Comparison of ENCODE assay signal across 21 cellular contexts in the genomic region with DNA sequence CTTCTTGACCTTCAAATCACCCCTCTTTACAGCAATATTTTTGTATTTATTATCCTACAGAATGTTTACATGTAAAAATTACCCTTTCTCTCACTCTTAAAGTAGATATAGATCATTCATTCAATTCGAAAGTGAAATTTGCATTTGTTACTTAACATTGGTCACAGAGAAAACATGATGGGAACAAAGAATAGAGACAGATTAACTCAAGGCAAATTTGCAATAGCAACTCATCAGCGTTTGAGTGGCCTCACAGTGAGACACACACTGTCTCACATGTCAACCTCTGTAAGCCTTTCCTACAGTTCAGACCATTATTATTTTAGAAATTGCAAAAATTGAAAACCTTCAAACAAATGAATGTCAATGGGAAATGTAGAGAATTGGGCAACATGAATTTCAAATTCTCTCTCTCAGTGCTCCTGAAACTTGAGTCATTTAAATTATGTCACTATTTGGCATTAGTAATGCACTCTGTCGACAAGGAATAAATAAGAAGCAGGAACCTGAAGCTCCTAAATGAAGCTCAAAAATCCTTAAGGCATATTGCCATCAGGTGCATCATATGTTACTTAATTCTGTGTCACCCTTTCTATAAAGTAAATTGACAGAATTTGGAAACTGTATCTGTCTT.
A peak's percentile ranks its signal among the peaks of the same experiment; 100 is the strongest.
DNase-seq lines count a peak whose midpoint lies in the region; ATAC-seq and TF ChIP-seq lines count a peak whose summit lies in the region.
"Had no signal": no experiment of that assay in that cellular context is flagged by ENCODE, and none has a peak within 500 bp of the region (broad histone marks: within the 10 kb centered on the region; RNA-seq: fewer than 3 reads in every experiment).

No MANE protein-coding gene starts in this region.

- no peak overlapping the region for H3K27ac ChIP-seq in breast epithelium
- H3K27ac ChIP-seq: 22Rv1, Peyer's patch had no signal

- H3K36me3 ChIP-seq in breast epithelium, result no peaks in the 10 kb centered on the region
- H3K36me3 ChIP-seq in adipocyte (ENCODE audit: control insufficient read depth, insufficient read depth, low read length, severe bottlenecking), result no peaks in the 10 kb centered on the region
- H3K36me3 ChIP-seq: Peyer's patch had no signal

- ATAC-seq in HG02973 (IDR thresholded peaks at IDR 0.05; ENCODE audit: unreplicated experiment), result peak; percentile 70
- ATAC-seq: stimulated activated memory B cell treated with anti-CD40 and anti-IgM and Interleukin-4, amounts not matched to agents 10 μg/mL and 1 μg/mL and 100 μg/mL, for 72 hours had no signal

- BruUV-seq in MCF 10A (replicated peaks; lab: Mats Ljungman, UMichigan), result no TSS peak

- DNase-seq in MCF 10A (ENCODE audit: unreplicated experiment), result peak; percentile 6
- no peak for DNase-seq in breast epithelium (ENCODE audit: low spot score in 2 of 2)
- DNase-seq in adipocyte (ENCODE audit: low read depth), result peak; percentile 10
- DNase-seq in NCI-H1105 treated with DMSO at 0.1 percent for 48 hours (lab: John Stamatoyannopoulos, UW), result no peak
- no peak for DNase-seq in MV-4-11 (lab: John Stamatoyannopoulos, UW)
- no peak for DNase-seq in DMS53 (lab: John Stamatoyannopoulos, UW)
- no peak for DNase-seq in activated CD4-positive, CD25-positive, alpha-beta regulatory T cell treated with anti-CD3 and anti-CD28 coated beads, Interleukin-2, amount 50 U/mL, for 72 hours
- DNase-seq: activated CD4-positive, alpha-beta T cell treated with anti-CD3 and anti-CD28 coated beads, Interleukin-2, amount 10 ng/mL, durations not matched to agents 7 days and 5 days; activated CD8-positive, alpha-beta memory T cell treated with anti-CD3 and anti-CD28 coated beads, Interleukin-2, amount 50 U/mL, for 4 hours; activated gamma-delta T cell; amygdala; central memory CD4-positive, alpha-beta T cell; head of caudate nucleus; Kasumi-1; NCI-H1436; Peyer's patch; retina; stimulated activated CD4-positive, alpha-beta T cell treated with anti-CD3 and anti-CD28 coated beads, Interleukin-12 subunit alpha, Interleukin-12 subunit beta, amount 100 ng/mL, for 4 hours had no signal

- peaks cover 6% of the 10 kb centered on the region for H3K36me3 Mint-ChIP-seq in MCF 10A (ENCODE audit: insufficient read depth, unreplicated experiment)
- H3K36me3 Mint-ChIP-seq: stimulated activated memory B cell treated with anti-CD40 and anti-IgM and Interleukin-4, amounts not matched to agents 10 μg/mL and 1 μg/mL and 100 μg/mL, for 72 hours had no signal

- no peaks in the 10 kb centered on the region for H3K27me3 Mint-ChIP-seq in MCF 10A (ENCODE audit: insufficient read depth, unreplicated experiment)
- H3K27me3 Mint-ChIP-seq: activated CD4-positive, alpha-beta T cell treated with anti-CD3 and anti-CD28 coated beads, Interleukin-2, amount 10 ng/mL, durations not matched to agents 7 days and 5 days; stimulated activated memory B cell treated with anti-CD40 and anti-IgM and Interleukin-4, amounts not matched to agents 10 μg/mL and 1 μg/mL and 100 μg/mL, for 72 hours had no signal

- intact Hi-C loops in MCF 10A (cut with micrococcal nuclease) (no loop called here), breast epithelium (cut with DNase I; ENCODE audit: low total_unique reads) (no loop called here)

- TF ChIP-seq POLR2A in breast epithelium (IDR thresholded peaks at IDR 0.05), result no peak

- TF ChIP-seq CTCF in MCF 10A (IDR thresholded peaks at IDR 0.05; ENCODE audit: unreplicated experiment) (no peak), breast epithelium (IDR thresholded peaks at IDR 0.05) (no peak)

- no peaks in the 10 kb centered on the region for H3K9me3 ChIP-seq in breast epithelium
- no peaks in the 10 kb centered on the region for H3K9me3 ChIP-seq in adipocyte (ENCODE audit: control insufficient read depth, low read length)
- H3K9me3 ChIP-seq: Peyer's patch had no signal

- no peak overlapping the region for H3K9ac ChIP-seq in adipocyte (ENCODE audit: low read length)

- no peaks in the 10 kb centered on the region for H3K27me3 ChIP-seq in breast epithelium
- no peaks in the 10 kb centered on the region for H3K27me3 ChIP-seq in adipocyte (replicated peaks; ENCODE audit: control insufficient read depth, insufficient read depth, low read length)
- H3K27me3 ChIP-seq: Peyer's patch had no signal

- H3K4me3 ChIP-seq in breast epithelium (no peak overlapping the region), adipocyte (ENCODE audit: low read length) (no peak overlapping the region)
- H3K4me3 ChIP-seq: Peyer's patch had no signal

- no peak overlapping the region for H3K27ac Mint-ChIP-seq in MCF 10A (ENCODE audit: low read depth, unreplicated experiment)
- H3K27ac Mint-ChIP-seq: activated CD4-positive, alpha-beta T cell treated with anti-CD3 and anti-CD28 coated beads, Interleukin-2, amount 10 ng/mL, durations not matched to agents 7 days and 5 days; stimulated activated memory B cell treated with anti-CD40 and anti-IgM and Interleukin-4, amounts not matched to agents 10 μg/mL and 1 μg/mL and 100 μg/mL, for 72 hours had no signal

- no peak overlapping the region for H3K4me3 Mint-ChIP-seq in MCF 10A (ENCODE audit: unreplicated experiment)
- H3K4me3 Mint-ChIP-seq: activated CD4-positive, alpha-beta T cell treated with anti-CD3 and anti-CD28 coated beads, Interleukin-2, amount 10 ng/mL, durations not matched to agents 7 days and 5 days; stimulated activated memory B cell treated with anti-CD40 and anti-IgM and Interleukin-4, amounts not matched to agents 10 μg/mL and 1 μg/mL and 100 μg/mL, for 72 hours had no signal

- H3K9me3 Mint-ChIP-seq in MCF 10A (ENCODE audit: unreplicated experiment), result no peaks in the 10 kb centered on the region
- H3K9me3 Mint-ChIP-seq: activated CD4-positive, alpha-beta T cell treated with anti-CD3 and anti-CD28 coated beads, Interleukin-2, amount 10 ng/mL, durations not matched to agents 7 days and 5 days; stimulated activated memory B cell treated with anti-CD40 and anti-IgM and Interleukin-4, amounts not matched to agents 10 μg/mL and 1 μg/mL and 100 μg/mL, for 72 hours had no signal

- CTCF ChIA-PET in MCF 10A (lab: Yijun Ruan, JAX), result no interaction called here

- H3K4me1 ChIP-seq in breast epithelium (no peaks in the 10 kb centered on the region), adipocyte (ENCODE audit: control insufficient read depth, insufficient read depth, low read length) (peaks cover 20% of the 10 kb centered on the region)
- H3K4me1 ChIP-seq: Peyer's patch had no signal

- POLR2A ChIA-PET in MCF 10A (lab: Yijun Ruan, JAX), result interaction anchor here (0.7 to 1.1 kb wide), 2 partner anchors 69 to 202 kb away, joined by 3 read pairs; no protein-coding TSS in a partner anchor

- no peaks in the 10 kb centered on the region for H3K4me1 Mint-ChIP-seq in MCF 10A (ENCODE audit: insufficient read depth, unreplicated experiment)
- H3K4me1 Mint-ChIP-seq: activated CD4-positive, alpha-beta T cell treated with anti-CD3 and anti-CD28 coated beads, Interleukin-2, amount 10 ng/mL, durations not matched to agents 7 days and 5 days; stimulated activated memory B cell treated with anti-CD40 and anti-IgM and Interleukin-4, amounts not matched to agents 10 μg/mL and 1 μg/mL and 100 μg/mL, for 72 hours had no signal

Comparison
In these comparisons a context has a peak if more than half of its experiments do, and no peak if none do; other contexts are left out.
1. DNase-seq: peak in MCF 10A (single experiment) and adipocyte (single experiment); none in breast epithelium (0 of 2), NCI-H1105 treated with DMSO at 0.1 percent for 48 hours (single experiment), MV-4-11 (single experiment), DMS53 (single experiment) and activated CD4-positive, CD25-positive, alpha-beta regulatory T cell treated with anti-CD3 and anti-CD28 coated beads, Interleukin-2, amount 50 U/mL, for 72 hours (single experiment).